In genomic region chr20:11003341-11003740, GRCh38 we compare ENCODE assay signal across 11 cellular contexts.
"Had no signal": no experiment of that assay in that cellular context is flagged by ENCODE, and none has a peak within 500 bp of the region (broad histone marks: within the 10 kb centered on the region; RNA-seq: fewer than 3 reads in every experiment).

No MANE protein-coding gene starts in this region.

- H3K27me3 ChIP-seq: gastroesophageal sphincter had no signal

- H3K36me3 ChIP-seq: gastroesophageal sphincter had no signal

- DNase-seq: activated CD4-positive, alpha-beta T cell treated with anti-CD3 and anti-CD28 coated beads, Interleukin-2, amount 10 ng/mL, durations not matched to agents 7 days and 5 days; activated CD8-positive, alpha-beta memory T cell treated with anti-CD3 and anti-CD28 coated beads for 24 hours; activated naive CD8-positive, alpha-beta T cell treated with anti-CD3 and anti-CD28 coated beads for 36 hours; amygdala; cortex of kidney; effector CD4-positive, alpha-beta T cell; nucleus accumbens; stimulated activated naive CD8-positive, alpha-beta T cell treated with anti-CD3 and anti-CD28 coated beads, Interleukin-15, Interleukin-2, amounts not matched to agents 100 U/mL and 50 U/mL, for 24 hours; trophoblast cell had no signal

- ATAC-seq: gastroesophageal sphincter; natural killer cell treated with Interleukin-12 subunit alpha and Interleukin-12 subunit beta and Interleukin-15 and Interleukin-18, amount 100 ng/mL, for 72 hours; stimulated activated naive CD8-positive, alpha-beta T cell treated with anti-CD3 and anti-CD28 coated beads, Interleukin-15, Interleukin-2, amounts not matched to agents 100 U/mL and 50 U/mL, for 24 hours had no signal

- H3K27ac ChIP-seq: gastroesophageal sphincter had no signal

- H3K4me1 ChIP-seq: gastroesophageal sphincter had no signal

- H3K4me3 ChIP-seq: gastroesophageal sphincter had no signal
